ENCODE assay signal across 8 cellular contexts in genomic region chr11:76782526-76783293, GRCh38. TPM values are rescaled to one million over a fixed set of nuclear protein-coding genes. Genes with fewer than 3 reads are reported as not detected.
DNase-seq lines count a peak whose midpoint lies in the region; ATAC-seq and TF ChIP-seq lines count a peak whose summit lies in the region.

No MANE protein-coding gene starts in this region.

- H3K4me1 Mint-ChIP-seq in Calu3 (ENCODE audit: low read depth, unreplicated experiment) (peaks cover 54% of the 10 kb centered on the region), nephron (peaks cover 57% of the 10 kb centered on the region)

- H3K27ac ChIP-seq in foreskin keratinocyte: peak overlapping the region; percentile 54
- peak overlapping the region; percentile 90 to 96 (median 93) for H3K27ac ChIP-seq in tibial nerve

- peak overlapping the region; percentile 78 for H3K27ac Mint-ChIP-seq in Calu3 (ENCODE audit: unreplicated experiment)
- H3K27ac Mint-ChIP-seq in nephron: peak overlapping the region; percentile 96 to 98 (median 97)

- H3K27me3 Mint-ChIP-seq in Calu3 (ENCODE audit: unreplicated experiment): no peaks in the 10 kb centered on the region
- no peaks in the 10 kb centered on the region for H3K27me3 Mint-ChIP-seq in nephron (ENCODE audit: low read depth)

- peaks cover 23% of the 10 kb centered on the region for H3K4me1 ChIP-seq in foreskin keratinocyte
- H3K4me1 ChIP-seq in tibial nerve: peaks cover 0 to 50% (median 17%) of the 10 kb centered on the region in 4 donors

- intact Hi-C loops in Calu3 (cut with micrococcal nuclease; ENCODE audit: unreplicated experiment): no loop called here

- peak overlapping the region; percentile 32 to 85 (median 64) for H3K4me3 ChIP-seq in tibial nerve

- BruUV-seq in Calu3 (replicated peaks; lab: Mats Ljungman, UMichigan): TSS peak; percentile 73

- H3K4me3 Mint-ChIP-seq in Calu3 (ENCODE audit: low read depth, unreplicated experiment) (peak overlapping the region; percentile 84), nephron (peak overlapping the region; percentile 84 to 90 (median 88))

- peaks cover 38% of the 10 kb centered on the region for H3K36me3 Mint-ChIP-seq in Calu3 (ENCODE audit: insufficient read depth, unreplicated experiment)
- H3K36me3 Mint-ChIP-seq in nephron (ENCODE audit: low read depth): peaks cover 15% of the 10 kb centered on the region

- TF ChIP-seq POLR2A in tibial nerve (IDR thresholded peaks at IDR 0.05): no peak

- H3K27me3 ChIP-seq in foreskin keratinocyte (no peaks in the 10 kb centered on the region), tibial nerve (no peaks in the 10 kb centered on the region)

- 0 to 1% methylated on average over 24 to 37 of the region's 38 CpGs for WGBS in tibial nerve, 2 donors

- no peaks in the 10 kb centered on the region for H3K9me3 Mint-ChIP-seq in Calu3 (ENCODE audit: low read depth, unreplicated experiment)
- peaks cover 3% of the 10 kb centered on the region for H3K9me3 Mint-ChIP-seq in nephron

- ATAC-seq in HG03432 (IDR thresholded peaks at IDR 0.05; ENCODE audit: unreplicated experiment) (peak; percentile 52), foreskin keratinocyte (peak; percentile 74), GM18909 (IDR thresholded peaks at IDR 0.05; ENCODE audit: poor library complexity, unreplicated experiment) (no peak)

- no peaks in the 10 kb centered on the region for H3K9me3 ChIP-seq in tibial nerve

- H3K36me3 ChIP-seq in tibial nerve: no peaks in the 10 kb centered on the region

- DNase-seq in Calu3 (peak; percentile 91), NCI-H69 (lab: John Stamatoyannopoulos, UW) (peak; percentile 99), foreskin keratinocyte (peak; percentile 78 to 86), tibial nerve (ENCODE audit: low spot score in 2 of 2) (peak; percentile 88 to 90)
- DNase-seq in activated naive CD4-positive, alpha-beta T cell treated with Interleukin-2 at 50 U/mL for 16 hours: peak; percentile 38

- no peak for TF ChIP-seq CTCF in Calu3 (IDR thresholded peaks at IDR 0.05; ENCODE audit: unreplicated experiment)
- TF ChIP-seq CTCF in foreskin keratinocyte (conservative IDR thresholded peaks at IDR 0.05): peak; percentile 15
- no peak for TF ChIP-seq CTCF in nephron (IDR thresholded peaks at IDR 0.05; ENCODE audit: unreplicated experiment in 3 of 3)
- no peak for TF ChIP-seq CTCF in tibial nerve (IDR thresholded peaks at IDR 0.05)

- CTCF ChIA-PET in Calu3 (lab: Charles Lee): interaction anchor here (0.6 to 1.0 kb wide), 4 partner anchors 10 to 309 kb away, joined by 3 to 5 read pairs (median 4); no protein-coding TSS in a partner anchor

- peak in 1 of 2 donors; percentile 81 for TF ChIP-seq EP300 in tibial nerve (IDR thresholded peaks at IDR 0.05)

RNA-seq across cellular contexts. Expression of gene TSKU, which starts 0.4 kb away (rescaled TPM):
- total RNA-seq in Calu3 (2022): 49.0 and 56.1 TPM in 2 replicates
- total RNA-seq in foreskin keratinocyte: 41.4 and 43.3 TPM in 2 replicates
- 39.5 and 40.8 TPM in 2 replicates for polyA plus RNA-seq in foreskin keratinocyte
- 100 to 1,000 TPM; 140 to 385 (median 202) TPM for total RNA-seq in tibial nerve

Comparison
In these comparisons a context has a peak if more than half of its experiments do, and no peak if none do; other contexts are left out.
1. DNase-seq: peak in every context shown above with its lines; median percentile 99 in NCI-H69; 91 in Calu3; 89 in tibial nerve; 82 in foreskin keratinocyte; 38 in activated naive CD4-positive, alpha-beta T cell treated with Interleukin-2 at 50 U/mL for 16 hours.